In genomic region chr5:107548477-107548876, GRCh38 we compare ENCODE assay signal across 26 cellular contexts.
"Had no signal": no experiment of that assay in that cellular context is flagged by ENCODE, and none has a peak within 500 bp of the region (broad histone marks: within the 10 kb centered on the region; RNA-seq: fewer than 3 reads in every experiment).

No MANE protein-coding gene starts in this region.

- ATAC-seq: activated CD4-positive, alpha-beta T cell treated with anti-CD3 and anti-CD28 coated beads for 36 hours; activated T-helper 17 cell treated with anti-CD3 and anti-CD28 coated beads, Interleukin-2, amount 50 U/mL, for 72 hours; PC-3; T-cell had no signal

- H3K4me3 ChIP-seq: cardiac muscle cell, SK-N-MC had no signal

- H3K36me3 ChIP-seq: brain microvascular endothelial cell, cardiac muscle cell, WERI-Rb-1 had no signal

- H3K27ac ChIP-seq: brain microvascular endothelial cell, cardiac muscle cell, SK-N-MC, WERI-Rb-1 had no signal

- H3K27me3 ChIP-seq: brain microvascular endothelial cell, cardiac muscle cell had no signal

- DNase-seq: activated CD4-positive, alpha-beta memory T cell treated with anti-CD3 and anti-CD28 coated beads, Interleukin-2, amount 10 ng/mL, durations not matched to agents 7 days and 5 days; activated CD4-positive, alpha-beta T cell treated with anti-CD3 and anti-CD28 coated beads for 36 hours; activated CD4-positive, alpha-beta T cell treated with anti-CD3 and anti-CD28 coated beads, Interleukin-2, amount 50 U/mL, for 1 hour; activated gamma-delta T cell; activated naive CD4-positive, alpha-beta T cell treated with anti-CD3 and anti-CD28 coated beads, Interleukin-2, amount 10 ng/mL, durations not matched to agents 7 days and 5 days; activated naive CD8-positive, alpha-beta T cell treated with anti-CD3 and anti-CD28 coated beads for 36 hours; activated T-cell treated with anti-CD3 and anti-CD28 coated beads for 4 hours; activated T-cell treated with anti-CD3 and anti-CD28 coated beads, Interleukin-2, amount 50 U/mL, for 48 hours; brain microvascular endothelial cell; KG1; NCI-H1092; NCI-H1417; NCI-H1930; NCI-H2171 treated with DMSO at 0.1 percent for 48 hours; NCI-H345; NCI-H510A; NCI-H526 treated with DMSO at 0.1 percent for 48 hours; NCI-H82; NK-92 treated with Interleukin-12 subunit alpha and Interleukin-12 subunit beta, amount 100 ng/mL, for 24 hours; PC-3; SIG-M5; T-cell; WERI-Rb-1 had no signal
